In the genomic region with DNA sequence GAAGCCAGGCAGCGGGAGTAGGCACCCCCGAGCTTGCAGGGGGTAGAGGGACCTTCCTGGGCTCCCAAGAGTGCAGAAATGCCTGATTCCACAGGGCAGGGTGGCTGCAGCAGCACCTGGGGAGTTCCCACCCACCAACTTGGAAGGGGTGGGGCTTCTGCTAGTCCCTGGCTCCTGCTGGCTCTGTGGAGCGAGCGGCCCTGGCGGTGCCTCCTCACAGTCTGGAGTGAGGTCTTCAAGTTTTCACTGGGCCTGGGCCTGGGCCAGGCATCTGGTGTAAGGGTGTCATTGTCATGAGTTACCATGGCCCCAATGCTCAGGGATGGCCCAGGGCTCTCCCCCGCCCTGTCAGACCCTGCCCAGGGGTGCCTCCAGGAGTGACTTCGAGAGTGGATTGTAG, we compare ENCODE assay signal across 2 cellular contexts.
TF ChIP-seq lines count a peak whose summit lies in the region.

No MANE protein-coding gene starts in this region.

TF ChIP-seq in HepG2, 621 proteins besides CTCF, POLR2A, EP300 and RAD21:
- TF ChIP-seq MZF1 (CRISPR knock-in tag; IDR thresholded peaks at IDR 0.05; ENCODE audit: borderline replicate concordance) (no peak), ZFP37 (CRISPR knock-in tag; IDR thresholded peaks at IDR 0.05; ENCODE audit: borderline replicate concordance) (no peak), MTF2 (CRISPR knock-in tag; IDR thresholded peaks at IDR 0.05; ENCODE audit: borderline replicate concordance) (no peak), ZNF780A (CRISPR knock-in tag; IDR thresholded peaks at IDR 0.05) (no peak), ZBTB46 (CRISPR knock-in tag; IDR thresholded peaks at IDR 0.05; ENCODE audit: borderline replicate concordance) (no peak), SP140L (CRISPR knock-in tag; IDR thresholded peaks at IDR 0.05; ENCODE audit: borderline replicate concordance) (no peak), SRSF1 (optimal IDR thresholded peaks at IDR 0.05; ENCODE audit: low read depth, low read length) (no peak), ERF (CRISPR knock-in tag; IDR thresholded peaks at IDR 0.05) (no peak), FOXA3 (CRISPR knock-in tag; IDR thresholded peaks at IDR 0.05) (no peak), ZNF724P (CRISPR knock-in tag; IDR thresholded peaks at IDR 0.05; ENCODE audit: borderline replicate concordance) (no peak)
- TF ChIP-seq, protein P1, sequence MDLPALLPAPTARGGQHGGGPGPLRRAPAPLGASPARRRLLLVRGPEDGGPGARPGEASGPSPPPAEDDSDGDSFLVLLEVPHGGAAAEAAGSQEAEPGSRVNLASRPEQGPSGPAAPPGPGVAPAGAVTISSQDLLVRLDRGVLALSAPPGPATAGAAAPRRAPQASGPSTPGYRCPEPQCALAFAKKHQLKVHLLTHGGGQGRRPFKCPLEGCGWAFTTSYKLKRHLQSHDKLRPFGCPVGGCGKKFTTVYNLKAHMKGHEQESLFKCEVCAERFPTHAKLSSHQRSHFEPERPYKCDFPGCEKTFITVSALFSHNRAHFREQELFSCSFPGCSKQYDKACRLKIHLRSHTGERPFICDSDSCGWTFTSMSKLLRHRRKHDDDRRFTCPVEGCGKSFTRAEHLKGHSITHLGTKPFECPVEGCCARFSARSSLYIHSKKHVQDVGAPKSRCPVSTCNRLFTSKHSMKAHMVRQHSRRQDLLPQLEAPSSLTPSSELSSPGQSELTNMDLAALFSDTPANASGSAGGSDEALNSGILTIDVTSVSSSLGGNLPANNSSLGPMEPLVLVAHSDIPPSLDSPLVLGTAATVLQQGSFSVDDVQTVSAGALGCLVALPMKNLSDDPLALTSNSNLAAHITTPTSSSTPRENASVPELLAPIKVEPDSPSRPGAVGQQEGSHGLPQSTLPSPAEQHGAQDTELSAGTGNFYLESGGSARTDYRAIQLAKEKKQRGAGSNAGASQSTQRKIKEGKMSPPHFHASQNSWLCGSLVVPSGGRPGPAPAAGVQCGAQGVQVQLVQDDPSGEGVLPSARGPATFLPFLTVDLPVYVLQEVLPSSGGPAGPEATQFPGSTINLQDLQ (CRISPR knock-in tag; IDR thresholded peaks at IDR 0.05): no peak
- TF ChIP-seq, protein P2, sequence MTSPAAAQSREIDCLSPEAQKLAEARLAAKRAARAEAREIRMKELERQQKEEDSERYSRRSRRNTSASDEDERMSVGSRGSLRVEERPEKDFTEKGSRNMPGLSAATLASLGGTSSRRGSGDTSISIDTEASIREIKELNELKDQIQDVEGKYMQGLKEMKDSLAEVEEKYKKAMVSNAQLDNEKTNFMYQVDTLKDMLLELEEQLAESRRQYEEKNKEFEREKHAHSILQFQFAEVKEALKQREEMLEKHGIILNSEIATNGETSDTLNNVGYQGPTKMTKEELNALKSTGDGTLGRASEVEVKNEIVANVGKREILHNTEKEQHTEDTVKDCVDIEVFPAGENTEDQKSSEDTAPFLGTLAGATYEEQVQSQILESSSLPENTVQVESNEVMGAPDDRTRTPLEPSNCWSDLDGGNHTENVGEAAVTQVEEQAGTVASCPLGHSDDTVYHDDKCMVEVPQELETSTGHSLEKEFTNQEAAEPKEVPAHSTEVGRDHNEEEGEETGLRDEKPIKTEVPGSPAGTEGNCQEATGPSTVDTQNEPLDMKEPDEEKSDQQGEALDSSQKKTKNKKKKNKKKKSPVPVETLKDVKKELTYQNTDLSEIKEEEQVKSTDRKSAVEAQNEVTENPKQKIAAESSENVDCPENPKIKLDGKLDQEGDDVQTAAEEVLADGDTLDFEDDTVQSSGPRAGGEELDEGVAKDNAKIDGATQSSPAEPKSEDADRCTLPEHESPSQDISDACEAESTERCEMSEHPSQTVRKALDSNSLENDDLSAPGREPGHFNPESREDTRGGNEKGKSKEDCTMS (CRISPR knock-in tag; conservative IDR thresholded peaks at IDR 0.05): no peak

TF ChIP-seq in HCT116, 20 proteins besides CTCF, POLR2A, EP300 and RAD21:
- TF ChIP-seq POLR2AphosphoS5 (IDR thresholded peaks at IDR 0.05; ENCODE audit: low read depth, low read length) (no peak), YY1 (IDR thresholded peaks at IDR 0.05; ENCODE audit: extremely low read depth, insufficient replicate concordance, low read depth, low read length) (no peak), MAX (IDR thresholded peaks at IDR 0.05) (no peak), ZFX (IDR thresholded peaks at IDR 0.05) (no peak), ELF1 (IDR thresholded peaks at IDR 0.05; ENCODE audit: borderline replicate concordance, low read depth) (no peak), CEBPB (IDR thresholded peaks at IDR 0.05; ENCODE audit: low read depth) (no peak), SIN3A (IDR thresholded peaks at IDR 0.05; ENCODE audit: low read depth) (no peak), EGR1 (IDR thresholded peaks at IDR 0.05; ENCODE audit: low read depth) (no peak), FOSL1 (IDR thresholded peaks at IDR 0.05; ENCODE audit: low read depth) (no peak), EZH2 (IDR thresholded peaks at IDR 0.05) (no peak), CBX3 (IDR thresholded peaks at IDR 0.05; ENCODE audit: low read depth) (no peak), TCF7L2 (IDR thresholded peaks at IDR 0.05; ENCODE audit: borderline replicate concordance, extremely low read depth, insufficient read depth, insufficient read length) (no peak), EZH2phosphoT487 (IDR thresholded peaks at IDR 0.05; ENCODE audit: borderline replicate concordance) (no peak)
- TF ChIP-seq, protein P3, sequence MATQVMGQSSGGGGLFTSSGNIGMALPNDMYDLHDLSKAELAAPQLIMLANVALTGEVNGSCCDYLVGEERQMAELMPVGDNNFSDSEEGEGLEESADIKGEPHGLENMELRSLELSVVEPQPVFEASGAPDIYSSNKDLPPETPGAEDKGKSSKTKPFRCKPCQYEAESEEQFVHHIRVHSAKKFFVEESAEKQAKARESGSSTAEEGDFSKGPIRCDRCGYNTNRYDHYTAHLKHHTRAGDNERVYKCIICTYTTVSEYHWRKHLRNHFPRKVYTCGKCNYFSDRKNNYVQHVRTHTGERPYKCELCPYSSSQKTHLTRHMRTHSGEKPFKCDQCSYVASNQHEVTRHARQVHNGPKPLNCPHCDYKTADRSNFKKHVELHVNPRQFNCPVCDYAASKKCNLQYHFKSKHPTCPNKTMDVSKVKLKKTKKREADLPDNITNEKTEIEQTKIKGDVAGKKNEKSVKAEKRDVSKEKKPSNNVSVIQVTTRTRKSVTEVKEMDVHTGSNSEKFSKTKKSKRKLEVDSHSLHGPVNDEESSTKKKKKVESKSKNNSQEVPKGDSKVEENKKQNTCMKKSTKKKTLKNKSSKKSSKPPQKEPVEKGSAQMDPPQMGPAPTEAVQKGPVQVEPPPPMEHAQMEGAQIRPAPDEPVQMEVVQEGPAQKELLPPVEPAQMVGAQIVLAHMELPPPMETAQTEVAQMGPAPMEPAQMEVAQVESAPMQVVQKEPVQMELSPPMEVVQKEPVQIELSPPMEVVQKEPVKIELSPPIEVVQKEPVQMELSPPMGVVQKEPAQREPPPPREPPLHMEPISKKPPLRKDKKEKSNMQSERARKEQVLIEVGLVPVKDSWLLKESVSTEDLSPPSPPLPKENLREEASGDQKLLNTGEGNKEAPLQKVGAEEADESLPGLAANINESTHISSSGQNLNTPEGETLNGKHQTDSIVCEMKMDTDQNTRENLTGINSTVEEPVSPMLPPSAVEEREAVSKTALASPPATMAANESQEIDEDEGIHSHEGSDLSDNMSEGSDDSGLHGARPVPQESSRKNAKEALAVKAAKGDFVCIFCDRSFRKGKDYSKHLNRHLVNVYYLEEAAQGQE (IDR thresholded peaks at IDR 0.05; ENCODE audit: low read depth): no peak
- TF ChIP-seq, protein P4, sequence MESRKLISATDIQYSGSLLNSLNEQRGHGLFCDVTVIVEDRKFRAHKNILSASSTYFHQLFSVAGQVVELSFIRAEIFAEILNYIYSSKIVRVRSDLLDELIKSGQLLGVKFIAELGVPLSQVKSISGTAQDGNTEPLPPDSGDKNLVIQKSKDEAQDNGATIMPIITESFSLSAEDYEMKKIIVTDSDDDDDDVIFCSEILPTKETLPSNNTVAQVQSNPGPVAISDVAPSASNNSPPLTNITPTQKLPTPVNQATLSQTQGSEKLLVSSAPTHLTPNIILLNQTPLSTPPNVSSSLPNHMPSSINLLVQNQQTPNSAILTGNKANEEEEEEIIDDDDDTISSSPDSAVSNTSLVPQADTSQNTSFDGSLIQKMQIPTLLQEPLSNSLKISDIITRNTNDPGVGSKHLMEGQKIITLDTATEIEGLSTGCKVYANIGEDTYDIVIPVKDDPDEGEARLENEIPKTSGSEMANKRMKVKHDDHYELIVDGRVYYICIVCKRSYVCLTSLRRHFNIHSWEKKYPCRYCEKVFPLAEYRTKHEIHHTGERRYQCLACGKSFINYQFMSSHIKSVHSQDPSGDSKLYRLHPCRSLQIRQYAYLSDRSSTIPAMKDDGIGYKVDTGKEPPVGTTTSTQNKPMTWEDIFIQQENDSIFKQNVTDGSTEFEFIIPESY (IDR thresholded peaks at IDR 0.05; ENCODE audit: extremely low read depth, insufficient replicate concordance, low read length): no peak
TF ChIP-seq in HCT116: peak in this region for 0.
